ENCODE assay signal across 8 cellular contexts in the genomic region with DNA sequence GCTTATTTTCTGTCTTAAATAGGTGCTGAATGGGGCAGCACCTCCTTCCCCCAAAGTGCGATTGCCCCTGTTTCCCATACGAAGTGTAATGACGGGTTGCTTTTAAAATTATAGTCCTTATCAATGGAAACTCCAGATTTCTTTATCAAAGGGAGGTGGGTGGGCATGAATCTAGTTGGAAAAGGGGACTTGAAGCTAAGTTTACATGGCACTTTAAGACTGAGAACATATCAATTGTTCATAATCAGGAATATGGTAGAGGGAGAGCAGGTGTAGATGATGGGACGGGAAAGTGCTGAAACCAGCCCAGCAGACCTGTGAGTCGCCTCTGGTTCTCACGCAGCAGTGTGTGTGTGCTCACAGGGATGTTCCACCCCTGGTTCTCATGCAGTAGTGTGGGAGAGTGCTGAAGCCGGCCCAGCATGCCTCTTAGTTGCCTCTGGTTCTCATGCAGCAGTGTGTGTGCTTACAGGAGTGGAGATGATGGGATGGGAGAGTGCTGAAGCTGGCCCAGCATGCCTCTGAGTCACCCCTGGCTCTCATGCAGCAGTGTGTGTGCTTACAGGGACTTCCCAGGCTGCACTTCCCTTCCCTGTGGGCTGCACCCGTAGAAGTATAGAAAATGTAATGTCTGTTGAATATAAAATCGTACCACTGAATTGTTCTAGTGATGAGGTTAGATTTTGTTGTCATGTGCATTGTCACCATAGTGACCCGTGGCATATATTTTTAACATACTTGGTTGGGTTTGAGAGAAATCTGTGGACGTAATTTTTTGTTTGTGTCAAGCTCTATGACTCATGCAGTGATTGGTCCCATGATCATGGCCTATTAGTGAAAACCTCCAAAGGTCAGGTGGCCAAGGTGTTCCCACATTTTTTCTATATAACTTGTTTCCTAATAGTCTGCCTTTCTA. TPM values are rescaled to one million over a fixed set of nuclear protein-coding genes. Genes with fewer than 3 reads are reported as not detected.
DNase-seq lines count a peak whose midpoint lies in the region; ATAC-seq lines count a peak whose summit lies in the region.

No MANE protein-coding gene starts in this region.

- peak; percentile 10 for DNase-seq in DMS53 (lab: John Stamatoyannopoulos, UW)
- DNase-seq in DMS53 treated with DMSO at 0.1 percent for 48 hours (lab: John Stamatoyannopoulos, UW; ENCODE audit: unreplicated experiment) = no peak
- DNase-seq in amniotic stem cell (lab: John Stamatoyannopoulos, UW) = peak; percentile 7
- peak; percentile 66 for DNase-seq in myocyte (ENCODE audit: low read depth)
- no peak for DNase-seq in SHP77 (lab: John Stamatoyannopoulos, UW)
- no peak for DNase-seq in stimulated activated CD4-positive, alpha-beta T cell treated with anti-CD3 and anti-CD28 coated beads, Interleukin-1b, Interleukin-23, amount 100 ng/mL, for 48 hours

- ATAC-seq in HG02798 (IDR thresholded peaks at IDR 0.05; ENCODE audit: poor library complexity, unreplicated experiment) (peak; percentile 85), HG02970 (IDR thresholded peaks at IDR 0.05; ENCODE audit: low FRiP score, unreplicated experiment) (no peak)

RNA-seq across cellular contexts. Expression of gene GPATCH2L, which starts 51.6 kb away (rescaled TPM):
- 39.2 and 62.5 TPM in 2 replicates for total RNA-seq in myocyte
- 11.0 TPM for polyA plus RNA-seq in myocyte (2012)

Comparison
In these comparisons a context has a peak if more than half of its experiments do, and no peak if none do; other contexts are left out.
1. DNase-seq: peak in DMS53 (single experiment), amniotic stem cell (single experiment) and myocyte (single experiment); none in DMS53 treated with DMSO at 0.1 percent for 48 hours (single experiment), SHP77 (0 of 2) and stimulated activated CD4-positive, alpha-beta T cell treated with anti-CD3 and anti-CD28 coated beads, Interleukin-1b, Interleukin-23, amount 100 ng/mL, for 48 hours (single experiment).